ENCODE assay signal across 13 cellular contexts in the genomic region with DNA sequence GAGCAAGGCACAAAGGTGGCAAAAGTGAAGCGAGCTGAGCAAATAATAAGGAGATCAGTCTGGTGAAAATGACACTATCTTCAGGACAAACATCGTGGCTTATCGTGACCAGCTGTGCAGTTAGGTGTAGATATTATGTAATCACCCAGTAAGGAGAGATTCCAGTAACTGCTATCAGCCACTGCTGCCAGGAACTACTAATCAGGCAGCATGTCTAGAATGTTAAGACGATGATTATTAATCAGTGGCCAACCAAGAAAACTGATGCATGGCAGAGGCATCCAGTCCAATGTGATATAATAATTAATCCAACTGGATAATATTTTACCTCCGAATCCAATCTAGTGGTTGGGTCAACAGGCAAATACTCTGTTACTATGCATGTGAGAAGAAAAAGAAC.
DNase-seq lines count a peak whose midpoint lies in the region; ATAC-seq, FAIRE-seq and TF ChIP-seq lines count a peak whose summit lies in the region.
"Had no signal": no experiment of that assay in that cellular context is flagged by ENCODE, and none has a peak within 500 bp of the region (broad histone marks: within the 10 kb centered on the region; RNA-seq: fewer than 3 reads in every experiment).

No MANE protein-coding gene starts in this region.

- WGBS in pancreas, 2 donors = 8 to 11% methylated on average over 5 of the region's 5 CpGs

- H3K27me3 Mint-ChIP-seq in chondrocyte (ENCODE audit: low read depth) = no peaks in the 10 kb centered on the region
- H3K27me3 Mint-ChIP-seq: activated naive CD4-positive, alpha-beta T cell treated with anti-CD3 and anti-CD28 coated beads, Interleukin-2, amount 50 U/mL, for 24 hours; CD4-positive, alpha-beta memory T cell had no signal

- H3K27ac Mint-ChIP-seq in chondrocyte (ENCODE audit: unreplicated experiment) = no peak overlapping the region
- H3K27ac Mint-ChIP-seq: activated naive CD4-positive, alpha-beta T cell treated with anti-CD3 and anti-CD28 coated beads, Interleukin-2, amount 50 U/mL, for 24 hours; CD4-positive, alpha-beta memory T cell had no signal

- TF ChIP-seq CTCF in AG04450 (IDR thresholded peaks at IDR 0.05; ENCODE audit: low read depth, low read length) (no peak), pancreas (IDR thresholded peaks at IDR 0.05) (no peak), chondrocyte (IDR thresholded peaks at IDR 0.05) (no peak)

- POLR2A ChIA-PET in AG04450 (lab: Yijun Ruan, JAX) = interaction anchor here (1.1 kb wide), 1 partner anchor 333 kb away, joined by 6 read pairs; a partner anchor contains a TSS

- no peak for FAIRE-seq in pancreas (lab: Jason Lieb, UNC)

- H3K27ac ChIP-seq in AG04450 (ENCODE audit: low read depth, low read length) (peak overlapping the region; percentile 69), pancreas (peak overlapping the region; percentile 43 to 80 (median 66))
- H3K27ac ChIP-seq: SJSA1 had no signal

- H3K27me3 ChIP-seq in AG04450 (ENCODE audit: control insufficient read depth, insufficient read depth, low read length) = no peaks in the 10 kb centered on the region
- H3K27me3 ChIP-seq in pancreas = no peaks in the 10 kb centered on the region
- H3K27me3 ChIP-seq: SJSA1 had no signal

- ATAC-seq in SK-N-SH treated with all-trans-retinoic acid at 6 μM for 48 hours (peak; percentile 9), pancreas (peak; percentile 67 to 81 (median 76))

- peaks cover 28 to 54% (median 50%) of the 10 kb centered on the region in 3 donors for H3K4me1 ChIP-seq in pancreas

- intact Hi-C loops in pancreas (cut with DNase I) = loop anchor here in 1 of 3 donors (10.0 kb wide), 1 partner anchor 327 kb away; no protein-coding TSS in a partner anchor

- H3K4me1 Mint-ChIP-seq in chondrocyte (ENCODE audit: low read depth) = peaks cover under 1% of the 10 kb centered on the region
- H3K4me1 Mint-ChIP-seq: activated naive CD4-positive, alpha-beta T cell treated with anti-CD3 and anti-CD28 coated beads, Interleukin-2, amount 50 U/mL, for 24 hours had no signal

- H3K36me3 Mint-ChIP-seq in chondrocyte (ENCODE audit: low read depth) = no peaks in the 10 kb centered on the region
- H3K36me3 Mint-ChIP-seq: activated naive CD4-positive, alpha-beta T cell treated with anti-CD3 and anti-CD28 coated beads, Interleukin-2, amount 50 U/mL, for 24 hours; CD4-positive, alpha-beta memory T cell had no signal

- CTCF ChIA-PET in AG04450 (lab: Charles Lee) = interaction anchor here (1.4 to 2.7 kb wide), 2 partner anchors 43 to 47 kb away, joined by 4 to 15 read pairs; no protein-coding TSS in a partner anchor

- DNase-seq in AG04450 (ENCODE audit: low read depth, low spot score) (no peak), glomerular visceral epithelial cell (ENCODE audit: extremely low spot score) (peak; percentile 94), pancreas (peak in 3 of 6 donors; percentile 51 to 79 (median 72)), NCI-H1092 treated with DMSO at 0.1 percent for 48 hours (lab: John Stamatoyannopoulos, UW) (no peak), chondrocyte (ENCODE audit: low spot score) (no peak)
- no peak for DNase-seq in stimulated activated CD4-positive, alpha-beta T cell treated with anti-CD3 and anti-CD28 coated beads, Interleukin-1b, Interleukin-23, amount 100 ng/mL, for 48 hours
- DNase-seq in stimulated activated CD4-positive, alpha-beta T cell treated with anti-CD3 and anti-CD28 coated beads, Interleukin-4, amount 100 ng/mL, for 4 hours = no peak
- DNase-seq: CD4-positive, alpha-beta memory T cell; NCI-H345; stimulated activated naive CD4-positive, alpha-beta T cell treated with Interleukin-2 at 50 U/mL for 16 hours had no signal

- no peaks in the 10 kb centered on the region for H3K9me3 ChIP-seq in AG04450 (ENCODE audit: control insufficient read depth, insufficient read depth, low read length)
- no peaks in the 10 kb centered on the region for H3K9me3 ChIP-seq in pancreas
- H3K9me3 ChIP-seq: SJSA1 had no signal

- H3K4me3 Mint-ChIP-seq in chondrocyte (ENCODE audit: unreplicated experiment) = no peak overlapping the region
- H3K4me3 Mint-ChIP-seq: activated naive CD4-positive, alpha-beta T cell treated with anti-CD3 and anti-CD28 coated beads, Interleukin-2, amount 50 U/mL, for 24 hours; CD4-positive, alpha-beta memory T cell had no signal

- H3K9me3 Mint-ChIP-seq in chondrocyte (ENCODE audit: low read depth) = peaks cover 3% of the 10 kb centered on the region
- H3K9me3 Mint-ChIP-seq: activated naive CD4-positive, alpha-beta T cell treated with anti-CD3 and anti-CD28 coated beads, Interleukin-2, amount 50 U/mL, for 24 hours had no signal

- no peaks in the 10 kb centered on the region for H3K36me3 ChIP-seq in pancreas
- H3K36me3 ChIP-seq: SJSA1 had no signal

- H3K4me3 ChIP-seq in AG04450 (ENCODE audit: low read depth, low read length) = no peak overlapping the region
- no peak overlapping the region for H3K4me3 ChIP-seq in pancreas
- H3K4me3 ChIP-seq: SJSA1 had no signal

TF ChIP-seq in SK-N-SH treated with all-trans-retinoic acid at 6 μM for 48 hours, 23 proteins besides CTCF, POLR2A, EP300 and RAD21 (continues in another document):
- no peak for TF ChIP-seq BACH2 (CRISPR knock-in tag; IDR thresholded peaks at IDR 0.05; ENCODE audit: borderline replicate concordance)
- peak; percentile 78 for TF ChIP-seq ISL1 (CRISPR knock-in tag; IDR thresholded peaks at IDR 0.05)
- no peak for TF ChIP-seq PPARA (CRISPR knock-in tag; IDR thresholded peaks at IDR 0.05; ENCODE audit: borderline replicate concordance)
- TF ChIP-seq, protein P1, sequence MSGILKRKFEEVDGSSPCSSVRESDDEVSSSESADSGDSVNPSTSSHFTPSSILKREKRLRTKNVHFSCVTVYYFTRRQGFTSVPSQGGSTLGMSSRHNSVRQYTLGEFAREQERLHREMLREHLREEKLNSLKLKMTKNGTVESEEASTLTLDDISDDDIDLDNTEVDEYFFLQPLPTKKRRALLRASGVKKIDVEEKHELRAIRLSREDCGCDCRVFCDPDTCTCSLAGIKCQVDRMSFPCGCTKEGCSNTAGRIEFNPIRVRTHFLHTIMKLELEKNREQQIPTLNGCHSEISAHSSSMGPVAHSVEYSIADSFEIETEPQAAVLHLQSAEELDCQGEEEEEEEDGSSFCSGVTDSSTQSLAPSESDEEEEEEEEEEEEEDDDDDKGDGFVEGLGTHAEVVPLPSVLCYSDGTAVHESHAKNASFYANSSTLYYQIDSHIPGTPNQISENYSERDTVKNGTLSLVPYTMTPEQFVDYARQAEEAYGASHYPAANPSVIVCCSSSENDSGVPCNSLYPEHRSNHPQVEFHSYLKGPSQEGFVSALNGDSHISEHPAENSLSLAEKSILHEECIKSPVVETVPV (CRISPR knock-in tag; IDR thresholded peaks at IDR 0.05) = no peak
- TF ChIP-seq, protein P2, sequence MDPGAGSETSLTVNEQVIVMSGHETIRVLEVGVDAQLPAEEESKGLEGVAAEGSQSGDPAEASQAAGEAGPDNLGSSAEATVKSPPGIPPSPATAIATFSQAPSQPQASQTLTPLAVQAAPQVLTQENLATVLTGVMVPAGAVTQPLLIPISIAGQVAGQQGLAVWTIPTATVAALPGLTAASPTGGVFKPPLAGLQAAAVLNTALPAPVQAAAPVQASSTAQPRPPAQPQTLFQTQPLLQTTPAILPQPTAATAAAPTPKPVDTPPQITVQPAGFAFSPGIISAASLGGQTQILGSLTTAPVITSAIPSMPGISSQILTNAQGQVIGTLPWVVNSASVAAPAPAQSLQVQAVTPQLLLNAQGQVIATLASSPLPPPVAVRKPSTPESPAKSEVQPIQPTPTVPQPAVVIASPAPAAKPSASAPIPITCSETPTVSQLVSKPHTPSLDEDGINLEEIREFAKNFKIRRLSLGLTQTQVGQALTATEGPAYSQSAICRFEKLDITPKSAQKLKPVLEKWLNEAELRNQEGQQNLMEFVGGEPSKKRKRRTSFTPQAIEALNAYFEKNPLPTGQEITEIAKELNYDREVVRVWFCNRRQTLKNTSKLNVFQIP (CRISPR knock-in tag; IDR thresholded peaks at IDR 0.05; ENCODE audit: borderline replicate concordance, low read depth) = 0 out of 2 replicates have a peak, but pooled peaks have one; percentile 34
- TF ChIP-seq ZNF70 (CRISPR knock-in tag; IDR thresholded peaks at IDR 0.05) = no peak
- TF ChIP-seq, protein P3, sequence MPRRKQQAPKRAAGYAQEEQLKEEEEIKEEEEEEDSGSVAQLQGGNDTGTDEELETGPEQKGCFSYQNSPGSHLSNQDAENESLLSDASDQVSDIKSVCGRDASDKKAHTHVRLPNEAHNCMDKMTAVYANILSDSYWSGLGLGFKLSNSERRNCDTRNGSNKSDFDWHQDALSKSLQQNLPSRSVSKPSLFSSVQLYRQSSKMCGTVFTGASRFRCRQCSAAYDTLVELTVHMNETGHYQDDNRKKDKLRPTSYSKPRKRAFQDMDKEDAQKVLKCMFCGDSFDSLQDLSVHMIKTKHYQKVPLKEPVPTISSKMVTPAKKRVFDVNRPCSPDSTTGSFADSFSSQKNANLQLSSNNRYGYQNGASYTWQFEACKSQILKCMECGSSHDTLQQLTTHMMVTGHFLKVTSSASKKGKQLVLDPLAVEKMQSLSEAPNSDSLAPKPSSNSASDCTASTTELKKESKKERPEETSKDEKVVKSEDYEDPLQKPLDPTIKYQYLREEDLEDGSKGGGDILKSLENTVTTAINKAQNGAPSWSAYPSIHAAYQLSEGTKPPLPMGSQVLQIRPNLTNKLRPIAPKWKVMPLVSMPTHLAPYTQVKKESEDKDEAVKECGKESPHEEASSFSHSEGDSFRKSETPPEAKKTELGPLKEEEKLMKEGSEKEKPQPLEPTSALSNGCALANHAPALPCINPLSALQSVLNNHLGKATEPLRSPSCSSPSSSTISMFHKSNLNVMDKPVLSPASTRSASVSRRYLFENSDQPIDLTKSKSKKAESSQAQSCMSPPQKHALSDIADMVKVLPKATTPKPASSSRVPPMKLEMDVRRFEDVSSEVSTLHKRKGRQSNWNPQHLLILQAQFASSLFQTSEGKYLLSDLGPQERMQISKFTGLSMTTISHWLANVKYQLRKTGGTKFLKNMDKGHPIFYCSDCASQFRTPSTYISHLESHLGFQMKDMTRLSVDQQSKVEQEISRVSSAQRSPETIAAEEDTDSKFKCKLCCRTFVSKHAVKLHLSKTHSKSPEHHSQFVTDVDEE (CRISPR knock-in tag; IDR thresholded peaks at IDR 0.05) = no peak
- TF ChIP-seq OSR1 (CRISPR knock-in tag; IDR thresholded peaks at IDR 0.05) = no peak
- no peak for TF ChIP-seq ZNF565 (CRISPR knock-in tag; conservative IDR thresholded peaks at IDR 0.05; ENCODE audit: low read depth)
